ENCODE assay signal across 27 cellular contexts in the genomic region with DNA sequence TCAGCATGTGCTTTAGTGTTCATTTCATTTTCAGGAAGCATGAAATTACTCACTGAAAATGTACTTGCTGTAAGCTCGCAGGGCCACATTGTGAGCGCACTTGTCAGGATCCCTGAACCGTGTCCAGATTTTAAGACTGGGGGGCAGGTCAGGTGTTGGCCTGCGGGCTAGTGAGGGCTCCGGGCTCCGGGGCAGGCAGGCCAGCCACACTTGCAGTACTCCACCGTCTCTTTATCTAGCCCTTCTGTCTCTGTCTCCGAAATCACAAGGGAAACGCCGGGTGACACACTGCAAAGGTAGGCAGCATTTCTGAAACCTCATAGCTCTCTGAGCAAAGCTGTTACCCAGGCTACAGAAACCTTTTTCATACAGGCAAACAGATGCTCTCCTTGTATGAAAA.
DNase-seq lines count a peak whose midpoint lies in the region; ATAC-seq, FAIRE-seq and TF ChIP-seq lines count a peak whose summit lies in the region.
"Had no signal": no experiment of that assay in that cellular context is flagged by ENCODE, and none has a peak within 500 bp of the region (broad histone marks: within the 10 kb centered on the region; RNA-seq: fewer than 3 reads in every experiment).

No MANE protein-coding gene starts in this region.

- no peaks in the 10 kb centered on the region for H3K27me3 ChIP-seq in naive thymus-derived CD4-positive, alpha-beta T cell (ENCODE audit: control insufficient read depth in 2 of 2, insufficient read depth in 2 of 2, low read length in 2 of 2)
- H3K27me3 ChIP-seq: brain microvascular endothelial cell, colonic mucosa, esophagus squamous epithelium, MG63, uterus had no signal

- intact Hi-C loops in naive thymus-derived CD4-positive, alpha-beta T cell (cut with micrococcal nuclease), result no loop called here

- no peaks in the 10 kb centered on the region for H3K9me3 Mint-ChIP-seq in stimulated activated memory B cell treated with anti-CD40 and anti-IgM and Interleukin-4, amounts not matched to agents 10 μg/mL and 1 μg/mL and 100 μg/mL, for 72 hours
- H3K9me3 Mint-ChIP-seq in naive thymus-derived CD4-positive, alpha-beta T cell, result peaks cover 0 to 2% (median 0%) of the 10 kb centered on the region in 11 donors
- H3K9me3 Mint-ChIP-seq: activated naive CD8-positive, alpha-beta T cell treated with anti-CD3 and anti-CD28 coated beads, Interleukin-2, amount 10 ng/mL, durations not matched to agents 7 days and 5 days; activated T-helper 17 cell treated with anti-CD3 and anti-CD28 coated beads, Interleukin-2, amount 50 U/mL, for 72 hours; CD4-positive, alpha-beta T cell; endodermal cell; neural crest cell had no signal

- no peak overlapping the region for H3K9ac ChIP-seq in SK-N-MC (ENCODE audit: insufficient read length)

- H3K27me3 Mint-ChIP-seq in stimulated activated memory B cell treated with anti-CD40 and anti-IgM and Interleukin-4, amounts not matched to agents 10 μg/mL and 1 μg/mL and 100 μg/mL, for 72 hours, result peaks cover 46% of the 10 kb centered on the region
- H3K27me3 Mint-ChIP-seq in naive thymus-derived CD4-positive, alpha-beta T cell, result peaks cover 0 to 10% (median 5%) of the 10 kb centered on the region in 5 donors
- H3K27me3 Mint-ChIP-seq: progenitor cell of endocrine pancreas had no signal

- H3K27ac ChIP-seq in SK-N-MC, result peak overlapping the region; percentile 43; the same call in 1 of the 2 replicates
- no peak overlapping the region for H3K27ac ChIP-seq in naive thymus-derived CD4-positive, alpha-beta T cell (ENCODE audit: low read depth, low read length)
- H3K27ac ChIP-seq: brain microvascular endothelial cell, colonic mucosa, esophagus squamous epithelium, uterus, WERI-Rb-1 had no signal

- no peaks in the 10 kb centered on the region for H3K9me3 ChIP-seq in SK-N-MC (ENCODE audit: low read depth, low read length)
- H3K9me3 ChIP-seq in naive thymus-derived CD4-positive, alpha-beta T cell (ENCODE audit: control insufficient read depth in 2 of 3, low read length in 3 of 3), result no peaks in the 10 kb centered on the region
- H3K9me3 ChIP-seq: colonic mucosa, esophagus squamous epithelium, MG63, uterus had no signal

- POLR2A ChIA-PET in naive thymus-derived CD4-positive, alpha-beta T cell (lab: Charles Lee), result no interaction called here

- no peak for DNase-seq in SK-N-MC (ENCODE audit: low read depth, low spot score)
- no peak for DNase-seq in naive thymus-derived CD4-positive, alpha-beta T cell
- no peak for DNase-seq in H54 (ENCODE audit: insufficient read length, low spot score)
- DNase-seq in C1 segment of cervical spinal cord (lab: John Stamatoyannopoulos, UW), result no peak
- DNase-seq: activated CD4-positive, alpha-beta T cell treated with anti-CD3 and anti-CD28 coated beads, Interleukin-2, amount 50 U/mL, for 1 hour; activated naive CD8-positive, alpha-beta T cell treated with anti-CD3 and anti-CD28 coated beads, Interleukin-2, amount 10 ng/mL, durations not matched to agents 7 days and 5 days; brain microvascular endothelial cell; CD4-positive, alpha-beta T cell; colonic mucosa; endodermal cell; esophagus squamous epithelium; kidney; MG63; NCI-H1436; NCI-H2171; substantia nigra; uterus; WERI-Rb-1 had no signal

- no peaks in the 10 kb centered on the region for H3K4me1 Mint-ChIP-seq in stimulated activated memory B cell treated with anti-CD40 and anti-IgM and Interleukin-4, amounts not matched to agents 10 μg/mL and 1 μg/mL and 100 μg/mL, for 72 hours
- no peaks in the 10 kb centered on the region for H3K4me1 Mint-ChIP-seq in naive thymus-derived CD4-positive, alpha-beta T cell
- H3K4me1 Mint-ChIP-seq: activated T-helper 17 cell treated with anti-CD3 and anti-CD28 coated beads, Interleukin-2, amount 50 U/mL, for 72 hours had no signal

- no peak for FAIRE-seq in H54 (lab: Jason Lieb, UNC)
- FAIRE-seq: K562 had no signal

- CTCF ChIA-PET in naive thymus-derived CD4-positive, alpha-beta T cell (lab: Charles Lee), result no interaction called here

- ATAC-seq in GM18868 (IDR thresholded peaks at IDR 0.05; ENCODE audit: unreplicated experiment), result peak; percentile 82
- ATAC-seq in HG02870 (IDR thresholded peaks at IDR 0.05; ENCODE audit: unreplicated experiment), result peak; percentile 96
- ATAC-seq in stimulated activated memory B cell treated with anti-CD40 and anti-IgM and Interleukin-4, amounts not matched to agents 10 μg/mL and 1 μg/mL and 100 μg/mL, for 72 hours, result peak; percentile 56
- ATAC-seq in naive thymus-derived CD4-positive, alpha-beta T cell, result no peak
- ATAC-seq: activated T-helper 17 cell treated with anti-CD3 and anti-CD28 coated beads, Interleukin-2, amount 50 U/mL, for 72 hours; K562; SK-N-SH treated with all-trans-retinoic acid at 6 μM for 48 hours had no signal

- H3K36me3 ChIP-seq in SK-N-MC (ENCODE audit: insufficient read depth, low read length), result no peaks in the 10 kb centered on the region
- H3K36me3 ChIP-seq in naive thymus-derived CD4-positive, alpha-beta T cell (ENCODE audit: control insufficient read depth in 2 of 3, insufficient read depth in 3 of 3, low read length in 3 of 3), result no peaks in the 10 kb centered on the region
- H3K36me3 ChIP-seq: brain microvascular endothelial cell, colonic mucosa, esophagus squamous epithelium, MG63, uterus had no signal

- no peak overlapping the region for H3K4me3 ChIP-seq in SK-N-MC
- no peak overlapping the region for H3K4me3 ChIP-seq in naive thymus-derived CD4-positive, alpha-beta T cell (ENCODE audit: low read length)
- H3K4me3 ChIP-seq: colonic mucosa, esophagus squamous epithelium, K562, lung, MG63, uterus had no signal

- no peak overlapping the region for H3K4me3 Mint-ChIP-seq in stimulated activated memory B cell treated with anti-CD40 and anti-IgM and Interleukin-4, amounts not matched to agents 10 μg/mL and 1 μg/mL and 100 μg/mL, for 72 hours
- H3K4me3 Mint-ChIP-seq in naive thymus-derived CD4-positive, alpha-beta T cell, result no peak overlapping the region
- H3K4me3 Mint-ChIP-seq: activated naive CD8-positive, alpha-beta T cell treated with anti-CD3 and anti-CD28 coated beads, Interleukin-2, amount 10 ng/mL, durations not matched to agents 7 days and 5 days; activated T-helper 17 cell treated with anti-CD3 and anti-CD28 coated beads, Interleukin-2, amount 50 U/mL, for 72 hours; CD4-positive, alpha-beta T cell; endodermal cell; neural crest cell had no signal

- H3K27ac Mint-ChIP-seq in stimulated activated memory B cell treated with anti-CD40 and anti-IgM and Interleukin-4, amounts not matched to agents 10 μg/mL and 1 μg/mL and 100 μg/mL, for 72 hours, result no peak overlapping the region
- H3K27ac Mint-ChIP-seq in naive thymus-derived CD4-positive, alpha-beta T cell, result no peak overlapping the region
- H3K27ac Mint-ChIP-seq: activated naive CD8-positive, alpha-beta T cell treated with anti-CD3 and anti-CD28 coated beads, Interleukin-2, amount 10 ng/mL, durations not matched to agents 7 days and 5 days; activated T-helper 17 cell treated with anti-CD3 and anti-CD28 coated beads, Interleukin-2, amount 50 U/mL, for 72 hours; CD4-positive, alpha-beta T cell; endodermal cell; progenitor cell of endocrine pancreas had no signal

- H3K36me3 Mint-ChIP-seq in stimulated activated memory B cell treated with anti-CD40 and anti-IgM and Interleukin-4, amounts not matched to agents 10 μg/mL and 1 μg/mL and 100 μg/mL, for 72 hours, result no peaks in the 10 kb centered on the region
- no peaks in the 10 kb centered on the region for H3K36me3 Mint-ChIP-seq in naive thymus-derived CD4-positive, alpha-beta T cell
- H3K36me3 Mint-ChIP-seq: activated naive CD8-positive, alpha-beta T cell treated with anti-CD3 and anti-CD28 coated beads, Interleukin-2, amount 10 ng/mL, durations not matched to agents 7 days and 5 days had no signal

- no peak for TF ChIP-seq POLR2A in H54 (IDR thresholded peaks at IDR 0.05; ENCODE audit: low read depth, low read length)

- H3K4me1 ChIP-seq in naive thymus-derived CD4-positive, alpha-beta T cell (ENCODE audit: control insufficient read depth in 2 of 2, insufficient read depth in 2 of 2, low read length in 2 of 2), result no peaks in the 10 kb centered on the region
- H3K4me1 ChIP-seq: colonic mucosa, esophagus squamous epithelium, uterus had no signal
